7 cellular contexts compared by ENCODE assay signal in genomic region chr18:28757466-28758008, GRCh38.
"Had no signal": no experiment of that assay in that cellular context is flagged by ENCODE, and none has a peak within 500 bp of the region (broad histone marks: within the 10 kb centered on the region; RNA-seq: fewer than 3 reads in every experiment).

No MANE protein-coding gene starts in this region.

- DNase-seq: GOT3, H7, HFFc6, IMR-90 had no signal

- H3K4me1 ChIP-seq: HAP-1 had no signal

- H3K4me3 ChIP-seq: HAP-1, K562 had no signal

- ATAC-seq: HCT116, K562 had no signal

- H3K36me3 ChIP-seq: HAP-1 had no signal

- H3K9me3 ChIP-seq: HAP-1 had no signal
